11 cellular contexts compared by ENCODE assay signal in the genomic region with DNA sequence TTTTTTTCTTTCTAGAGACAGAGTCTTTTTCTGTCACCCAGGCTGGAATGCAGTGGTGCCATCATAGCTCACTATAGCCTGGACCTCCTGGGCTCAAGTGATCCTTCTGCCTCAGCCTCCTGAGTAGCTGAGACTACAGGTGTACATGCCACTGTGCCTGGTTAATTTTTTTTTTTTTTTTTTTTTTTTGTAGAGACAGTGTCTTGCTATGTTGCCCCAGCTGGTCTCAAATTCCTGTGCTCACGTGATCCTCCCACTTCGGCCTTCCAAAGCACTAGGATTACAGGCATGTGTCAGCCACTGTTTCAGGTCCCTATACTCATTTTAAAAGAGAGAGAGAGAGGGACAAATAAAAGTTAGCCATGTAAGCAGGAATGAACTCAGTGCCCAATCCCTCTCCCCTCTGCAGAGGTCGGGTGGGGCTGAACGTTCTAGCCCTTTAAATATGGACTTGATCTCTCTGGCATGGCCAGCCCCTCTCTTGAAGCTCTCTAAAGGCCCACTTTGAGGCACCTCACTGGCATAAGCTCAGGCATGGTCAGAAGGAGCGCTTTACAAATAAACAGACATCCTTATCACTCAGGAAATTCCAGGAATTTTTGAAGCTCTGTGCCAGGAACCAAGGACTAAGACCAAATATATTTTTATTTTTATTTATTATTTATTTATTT. TPM values are rescaled to one million over a fixed set of nuclear protein-coding genes. Genes with fewer than 3 reads are reported as not detected.
DNase-seq lines count a peak whose midpoint lies in the region; ATAC-seq, FAIRE-seq and TF ChIP-seq lines count a peak whose summit lies in the region.
"Had no signal": no experiment of that assay in that cellular context is flagged by ENCODE, and none has a peak within 500 bp of the region (broad histone marks: within the 10 kb centered on the region; RNA-seq: fewer than 3 reads in every experiment).

No MANE protein-coding gene starts in this region.

- H3K4me3 ChIP-seq in Panc1 (ENCODE audit: low read depth in 2 of 2, low read length in 2 of 2) (no peak overlapping the region), kidney (ENCODE audit: low read length in 2 of 2) (no peak overlapping the region)
- H3K4me3 ChIP-seq: SJCRH30 had no signal

- H3K4me1 Mint-ChIP-seq in dendritic cell treated with granulocyte-macrophage colony-stimulating factor and Interleukin-4, amounts not matched to agents 40 ng/mL and 50 ng/mL, for 4 days (ENCODE audit: low read depth), result peaks cover 58% of the 10 kb centered on the region
- peaks cover 23% of the 10 kb centered on the region for H3K4me1 Mint-ChIP-seq in progenitor cell of endocrine pancreas (ENCODE audit: low read depth)
- H3K4me1 Mint-ChIP-seq in activated CD8-positive, alpha-beta T cell treated with anti-CD3 and anti-CD28 coated beads, Interleukin-2, amount 10 ng/mL, durations not matched to agents 7 days and 5 days (ENCODE audit: low read depth), result peaks cover 68% of the 10 kb centered on the region

- CTCF ChIA-PET in Panc1 (lab: Charles Lee), result interaction anchor here (0.7 kb wide), 1 partner anchor 23 kb away, joined by 4 read pairs; no protein-coding TSS in a partner anchor
- CTCF ChIA-PET in activated CD8-positive, alpha-beta T cell treated with anti-CD3 and anti-CD28 coated beads, Interleukin-2, amount 10 ng/mL, durations not matched to agents 7 days and 5 days (lab: Charles Lee), result interaction anchor here (0.8 to 4.1 kb wide), 9 partner anchors 11 to 139 kb away, joined by 3 to 29 read pairs (median 6); no protein-coding TSS in a partner anchor

- H3K9me3 ChIP-seq in Panc1 (ENCODE audit: control insufficient read depth, insufficient read depth, low read depth, low read length), result no peaks in the 10 kb centered on the region
- H3K9me3 ChIP-seq in kidney (ENCODE audit: control insufficient read depth in 1 of 2, low read length in 2 of 2), result no peaks in the 10 kb centered on the region
- H3K9me3 ChIP-seq: SJCRH30 had no signal

- POLR2A ChIA-PET in Panc1 (lab: Charles Lee), result interaction anchor here (0.6 kb wide), 1 partner anchor 75 kb away, joined by 3 read pairs; no protein-coding TSS in a partner anchor
- POLR2A ChIA-PET in activated CD8-positive, alpha-beta T cell treated with anti-CD3 and anti-CD28 coated beads, Interleukin-2, amount 10 ng/mL, durations not matched to agents 7 days and 5 days (lab: Charles Lee), result interaction anchor here (1.5 to 2.0 kb wide), 4 partner anchors 9 to 139 kb away, joined by 5 to 9 read pairs (median 6); a partner anchor contains a TSS

- H3K9ac ChIP-seq in kidney (ENCODE audit: low read length in 2 of 2), result no peak overlapping the region

- DNase-seq in GM03348 (ENCODE audit: low spot score) (peak; percentile 56), Panc1 (ENCODE audit: low read depth, low spot score) (no peak), progenitor cell of endocrine pancreas (ENCODE audit: low spot score, unreplicated experiment) (no peak), kidney (no peak), NCI-H526 treated with DMSO at 0.1 percent for 48 hours (lab: John Stamatoyannopoulos, UW) (no peak)
- DNase-seq in activated CD8-positive, alpha-beta T cell treated with anti-CD3 and anti-CD28 coated beads, Interleukin-2, amount 10 ng/mL, durations not matched to agents 7 days and 5 days, result no peak
- DNase-seq: NCI-H1417 had no signal

- H3K27me3 ChIP-seq in Panc1 (ENCODE audit: control insufficient read depth, insufficient read depth, low read length), result no peaks in the 10 kb centered on the region
- H3K27me3 ChIP-seq: SJCRH30 had no signal

- no TSS peak for BruUV-seq in Panc1 (replicated peaks; lab: Mats Ljungman, UMichigan)

- peak overlapping the region; percentile 48 for H3K27ac Mint-ChIP-seq in dendritic cell treated with granulocyte-macrophage colony-stimulating factor and Interleukin-4, amounts not matched to agents 40 ng/mL and 50 ng/mL, for 4 days
- peak overlapping the region; percentile 90 for H3K27ac Mint-ChIP-seq in progenitor cell of endocrine pancreas
- H3K27ac Mint-ChIP-seq in activated CD8-positive, alpha-beta T cell treated with anti-CD3 and anti-CD28 coated beads, Interleukin-2, amount 10 ng/mL, durations not matched to agents 7 days and 5 days, result no peak overlapping the region

- no peak overlapping the region for H3K4me3 Mint-ChIP-seq in dendritic cell treated with granulocyte-macrophage colony-stimulating factor and Interleukin-4, amounts not matched to agents 40 ng/mL and 50 ng/mL, for 4 days
- H3K4me3 Mint-ChIP-seq in progenitor cell of endocrine pancreas (ENCODE audit: low read depth), result no peak overlapping the region
- no peak overlapping the region for H3K4me3 Mint-ChIP-seq in activated CD8-positive, alpha-beta T cell treated with anti-CD3 and anti-CD28 coated beads, Interleukin-2, amount 10 ng/mL, durations not matched to agents 7 days and 5 days

- TF ChIP-seq CTCF in Panc1 (IDR thresholded peaks at IDR 0.05) (no peak), progenitor cell of endocrine pancreas (IDR thresholded peaks at IDR 0.05; ENCODE audit: unreplicated experiment) (no peak), kidney (IDR thresholded peaks at IDR 0.05; ENCODE audit: borderline replicate concordance, extremely low read depth, insufficient read depth) (no peak)

- peaks cover 37% of the 10 kb centered on the region for H3K4me1 ChIP-seq in Panc1 (ENCODE audit: control insufficient read depth, insufficient read depth, low read length)
- peaks cover 7 to 20% of the 10 kb centered on the region in 2 donors for H3K4me1 ChIP-seq in kidney (ENCODE audit: control insufficient read depth in 1 of 2, insufficient read depth in 1 of 2, low read depth in 1 of 2, low read length in 2 of 2)

- no peaks in the 10 kb centered on the region for H3K36me3 Mint-ChIP-seq in dendritic cell treated with granulocyte-macrophage colony-stimulating factor and Interleukin-4, amounts not matched to agents 40 ng/mL and 50 ng/mL, for 4 days (ENCODE audit: low read depth)
- H3K36me3 Mint-ChIP-seq in progenitor cell of endocrine pancreas (ENCODE audit: insufficient read depth), result no peaks in the 10 kb centered on the region
- H3K36me3 Mint-ChIP-seq in activated CD8-positive, alpha-beta T cell treated with anti-CD3 and anti-CD28 coated beads, Interleukin-2, amount 10 ng/mL, durations not matched to agents 7 days and 5 days (ENCODE audit: low read depth), result peaks cover 5% of the 10 kb centered on the region

- H3K27me3 Mint-ChIP-seq in dendritic cell treated with granulocyte-macrophage colony-stimulating factor and Interleukin-4, amounts not matched to agents 40 ng/mL and 50 ng/mL, for 4 days, result no peaks in the 10 kb centered on the region
- no peaks in the 10 kb centered on the region for H3K27me3 Mint-ChIP-seq in progenitor cell of endocrine pancreas
- no peaks in the 10 kb centered on the region for H3K27me3 Mint-ChIP-seq in activated CD8-positive, alpha-beta T cell treated with anti-CD3 and anti-CD28 coated beads, Interleukin-2, amount 10 ng/mL, durations not matched to agents 7 days and 5 days (ENCODE audit: low read depth)

- H3K9me3 Mint-ChIP-seq in dendritic cell treated with granulocyte-macrophage colony-stimulating factor and Interleukin-4, amounts not matched to agents 40 ng/mL and 50 ng/mL, for 4 days, result no peaks in the 10 kb centered on the region
- no peaks in the 10 kb centered on the region for H3K9me3 Mint-ChIP-seq in progenitor cell of endocrine pancreas (ENCODE audit: low read depth)
- H3K9me3 Mint-ChIP-seq in activated CD8-positive, alpha-beta T cell treated with anti-CD3 and anti-CD28 coated beads, Interleukin-2, amount 10 ng/mL, durations not matched to agents 7 days and 5 days (ENCODE audit: insufficient read depth), result no peaks in the 10 kb centered on the region

- in situ Hi-C loops in Panc1 (cut with HindIII; ENCODE audit: low pct_unique_long_range_greater_than_20kb, low sequenced_read_pairs), result no loop called here

- H3K27ac ChIP-seq in Panc1 (ENCODE audit: low read length) (peak overlapping the region; percentile 52), kidney (ENCODE audit: low read depth in 2 of 2, low read length in 2 of 2) (peak overlapping the region in 1 of 2 donors; percentile 51)
- H3K27ac ChIP-seq: SJCRH30 had no signal

- no peak for FAIRE-seq in kidney (lab: Jason Lieb, UNC)
- FAIRE-seq: colon had no signal

- ATAC-seq in Panc1, result peak; percentile 31
- ATAC-seq in HG02938 (IDR thresholded peaks at IDR 0.05; ENCODE audit: unreplicated experiment), result no peak
- ATAC-seq in activated CD8-positive, alpha-beta T cell treated with anti-CD3 and anti-CD28 coated beads, Interleukin-2, amount 10 ng/mL, durations not matched to agents 7 days and 5 days, result no peak

- no peaks in the 10 kb centered on the region for H3K36me3 ChIP-seq in Panc1 (ENCODE audit: control insufficient read depth, insufficient read depth, low read length)
- no peaks in the 10 kb centered on the region for H3K36me3 ChIP-seq in kidney (ENCODE audit: control insufficient read depth in 1 of 2, insufficient read depth in 2 of 2, low read length in 2 of 2)
- H3K36me3 ChIP-seq: SJCRH30 had no signal

- intact Hi-C loops in Panc1 (cut with micrococcal nuclease; ENCODE audit: unreplicated experiment) (no loop called here), kidney (cut with DNase I) (no loop called here)
- intact Hi-C loops in dendritic cell treated with granulocyte-macrophage colony-stimulating factor and Interleukin-4, amounts not matched to agents 40 ng/mL and 50 ng/mL, for 4 days (cut with micrococcal nuclease), result loop anchor here (5.0 kb wide), 1 partner anchor 37 kb away; no protein-coding TSS in a partner anchor

RNA-seq across cellular contexts. Expression of a gene that starts 9.0 kb away (rescaled TPM):
- total RNA-seq in Panc1 (2021; ENCODE audit: unreplicated experiment) (40.8 TPM), progenitor cell of endocrine pancreas (57.4 and 61.6 TPM in 2 replicates), kidney (86.4 TPM)
- 33.9 TPM for polyA plus RNA-seq in Panc1 (2012; ENCODE audit: insufficient read length)
- polyA plus RNA-seq in kidney (ENCODE audit: insufficient read depth, low read depth, low replicate concordance), result 37.4 TPM
- total RNA-seq in activated CD8-positive, alpha-beta T cell treated with anti-CD3 and anti-CD28 coated beads, Interleukin-2, amount 10 ng/mL, durations not matched to agents 7 days and 5 days, result 10 to 100 TPM; 55.1 to 57.1 TPM

RNA-seq across cellular contexts. Expression of a gene that starts 52.5 kb away (rescaled TPM):
- total RNA-seq in Panc1 (2021; ENCODE audit: unreplicated experiment), result 3.8 TPM
- 1.7 TPM for polyA plus RNA-seq in Panc1 (2012; ENCODE audit: insufficient read length)
- 6.5 and 7.6 TPM in 2 replicates for total RNA-seq in progenitor cell of endocrine pancreas
- total RNA-seq in kidney, result 13.4 TPM
- polyA plus RNA-seq in kidney (ENCODE audit: insufficient read depth, low read depth, low replicate concordance), result 4.0 TPM
- 10 to 100 TPM; 36.9 to 38.1 TPM for total RNA-seq in activated CD8-positive, alpha-beta T cell treated with anti-CD3 and anti-CD28 coated beads, Interleukin-2, amount 10 ng/mL, durations not matched to agents 7 days and 5 days
